ENCODE assay signal across 24 cellular contexts in the genomic region with DNA sequence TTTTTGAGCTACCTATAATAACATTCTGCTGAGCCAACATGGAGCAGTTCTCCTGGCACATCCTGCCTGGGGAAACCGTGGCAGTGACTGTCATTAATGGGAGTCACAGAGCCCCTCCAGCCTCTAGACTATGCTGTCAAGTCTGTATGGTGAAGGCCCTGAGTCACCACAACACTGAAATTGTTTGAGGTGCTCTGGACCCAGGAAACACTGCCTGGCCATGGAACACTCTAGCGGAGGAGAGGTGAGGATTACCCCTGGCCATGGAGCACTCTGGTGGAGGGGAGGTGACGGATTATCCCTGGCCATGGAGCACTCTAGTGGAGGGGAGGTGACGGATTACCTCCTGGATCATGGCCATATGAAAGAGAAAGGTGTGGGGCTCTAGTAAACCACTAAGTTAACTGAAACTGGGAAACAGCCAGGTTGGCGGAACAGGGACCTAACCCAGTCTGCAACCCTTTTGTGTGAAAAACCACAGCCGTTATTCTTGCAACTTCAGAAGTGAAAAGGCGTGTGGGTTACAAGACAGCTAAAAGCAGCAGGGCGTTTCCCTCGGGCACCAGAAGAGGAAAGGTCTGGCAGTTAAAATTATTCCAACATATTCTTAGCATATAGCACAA.
A peak's percentile ranks its signal among the peaks of the same experiment; 100 is the strongest.
DNase-seq lines count a peak whose midpoint lies in the region; ATAC-seq and TF ChIP-seq lines count a peak whose summit lies in the region.
"Had no signal": no experiment of that assay in that cellular context is flagged by ENCODE, and none has a peak within 500 bp of the region (broad histone marks: within the 10 kb centered on the region; RNA-seq: fewer than 3 reads in every experiment).

No MANE protein-coding gene starts in this region.

- peak overlapping the region; percentile 24 for H3K4me3 ChIP-seq in Jurkat, Clone E6-1 (ENCODE audit: low read length)
- H3K4me3 ChIP-seq: esophagus squamous epithelium, pancreas, SK-N-MC, smooth muscle cell had no signal

- H3K4me3 Mint-ChIP-seq in activated T-cell treated with anti-CD3 and anti-CD28 coated beads, Interleukin-2, amount 50 U/mL, for 72 hours, result peak overlapping the region in 1 of 2 donors; percentile 20
- H3K4me3 Mint-ChIP-seq in activated CD8-positive, alpha-beta T cell treated with anti-CD3 and anti-CD28 coated beads for 36 hours, result no peak overlapping the region
- H3K4me3 Mint-ChIP-seq in natural killer cell treated with Interleukin-12 subunit alpha and Interleukin-12 subunit beta and Interleukin-15 and Interleukin-18, amount 100 ng/mL, for 72 hours, result peak overlapping the region; percentile 45
- H3K4me3 Mint-ChIP-seq: activated naive CD8-positive, alpha-beta T cell; dendritic cell treated with granulocyte-macrophage colony-stimulating factor and Interleukin-4, amounts not matched to agents 40 ng/mL and 50 ng/mL, for 4 days; H9; neural crest cell; type B pancreatic cell had no signal

- CTCF ChIA-PET in activated CD8-positive, alpha-beta T cell treated with anti-CD3 and anti-CD28 coated beads for 36 hours (lab: Charles Lee), result no interaction called here

- POLR2A ChIA-PET in activated CD8-positive, alpha-beta T cell treated with anti-CD3 and anti-CD28 coated beads for 36 hours (lab: Charles Lee), result no interaction called here

- peak; percentile 30 to 44 for ATAC-seq in activated T-cell treated with anti-CD3 and anti-CD28 coated beads, Interleukin-2, amount 50 U/mL, for 72 hours (replicated peaks in 1 of 2)
- ATAC-seq in activated CD8-positive, alpha-beta T cell treated with anti-CD3 and anti-CD28 coated beads for 36 hours, result peak; percentile 45
- ATAC-seq in natural killer cell treated with Interleukin-12 subunit alpha and Interleukin-12 subunit beta and Interleukin-15 and Interleukin-18, amount 100 ng/mL, for 72 hours, result peak; percentile 71 to 75
- ATAC-seq: left cardiac atrium, pancreas had no signal

- H3K9me3 Mint-ChIP-seq in activated T-cell treated with anti-CD3 and anti-CD28 coated beads, Interleukin-2, amount 50 U/mL, for 72 hours, result peaks cover 2 to 5% of the 10 kb centered on the region in 2 donors
- peaks cover 10% of the 10 kb centered on the region for H3K9me3 Mint-ChIP-seq in activated CD8-positive, alpha-beta T cell treated with anti-CD3 and anti-CD28 coated beads for 36 hours
- H3K9me3 Mint-ChIP-seq in natural killer cell treated with Interleukin-12 subunit alpha and Interleukin-12 subunit beta and Interleukin-15 and Interleukin-18, amount 100 ng/mL, for 72 hours, result peaks cover 4% of the 10 kb centered on the region
- H3K9me3 Mint-ChIP-seq: type B pancreatic cell had no signal

- no peak overlapping the region for H3K27ac Mint-ChIP-seq in activated T-cell treated with anti-CD3 and anti-CD28 coated beads, Interleukin-2, amount 50 U/mL, for 72 hours
- no peak overlapping the region for H3K27ac Mint-ChIP-seq in activated CD8-positive, alpha-beta T cell treated with anti-CD3 and anti-CD28 coated beads for 36 hours
- peak overlapping the region in 1 of 2 donors; percentile 50 for H3K27ac Mint-ChIP-seq in natural killer cell treated with Interleukin-12 subunit alpha and Interleukin-12 subunit beta and Interleukin-15 and Interleukin-18, amount 100 ng/mL, for 72 hours
- H3K27ac Mint-ChIP-seq: activated naive CD8-positive, alpha-beta T cell; dendritic cell treated with granulocyte-macrophage colony-stimulating factor and Interleukin-4, amounts not matched to agents 40 ng/mL and 50 ng/mL, for 4 days; H9; type B pancreatic cell had no signal

- DNase-seq in activated T-cell treated with anti-CD3 and anti-CD28 coated beads, Interleukin-2, amount 50 U/mL, for 72 hours, result no peak
- DNase-seq in activated T-cell treated with anti-CD3 and anti-CD28 coated beads, Interleukin-2, amount 50 U/mL, for 1 hour, result no peak
- peak; percentile 87 for DNase-seq in Jurkat, Clone E6-1 (ENCODE audit: low read depth, low spot score)
- DNase-seq in activated CD8-positive, alpha-beta T cell treated with anti-CD3 and anti-CD28 coated beads for 36 hours, result no peak
- no peak for DNase-seq in natural killer cell treated with Interleukin-12 subunit alpha and Interleukin-12 subunit beta and Interleukin-15 and Interleukin-18, amount 100 ng/mL, for 72 hours (ENCODE audit: low spot score)
- DNase-seq in GM19238 (ENCODE audit: insufficient read length, low spot score), result no peak
- no peak for DNase-seq in CD1c-positive myeloid dendritic cell (ENCODE audit: extremely low spot score)
- DNase-seq: central memory CD4-positive, alpha-beta T cell; DMS79 treated with DMSO at 0.1 percent for 48 hours; esophagus squamous epithelium; foreskin melanocyte; H9; IMR-90; left cardiac atrium; NCI-H1417; NCI-H446 treated with DMSO at 0.1 percent for 48 hours; pancreas; substantia nigra had no signal

- H3K27me3 Mint-ChIP-seq in activated T-cell treated with anti-CD3 and anti-CD28 coated beads, Interleukin-2, amount 50 U/mL, for 72 hours (ENCODE audit: low read depth), result peaks cover 11% of the 10 kb centered on the region
- H3K27me3 Mint-ChIP-seq in activated CD8-positive, alpha-beta T cell treated with anti-CD3 and anti-CD28 coated beads for 36 hours, result no peaks in the 10 kb centered on the region
- H3K27me3 Mint-ChIP-seq in natural killer cell treated with Interleukin-12 subunit alpha and Interleukin-12 subunit beta and Interleukin-15 and Interleukin-18, amount 100 ng/mL, for 72 hours, result peaks cover 0 to 9% of the 10 kb centered on the region in 2 donors
- H3K27me3 Mint-ChIP-seq: activated naive CD8-positive, alpha-beta T cell; dendritic cell treated with granulocyte-macrophage colony-stimulating factor and Interleukin-4, amounts not matched to agents 40 ng/mL and 50 ng/mL, for 4 days; type B pancreatic cell had no signal

- peaks cover 24% of the 10 kb centered on the region for H3K4me1 Mint-ChIP-seq in activated T-cell treated with anti-CD3 and anti-CD28 coated beads, Interleukin-2, amount 50 U/mL, for 72 hours (ENCODE audit: low read depth)
- H3K4me1 Mint-ChIP-seq in activated CD8-positive, alpha-beta T cell treated with anti-CD3 and anti-CD28 coated beads for 36 hours (ENCODE audit: low read depth), result peaks cover 14% of the 10 kb centered on the region
- peaks cover 21 to 24% of the 10 kb centered on the region in 2 donors for H3K4me1 Mint-ChIP-seq in natural killer cell treated with Interleukin-12 subunit alpha and Interleukin-12 subunit beta and Interleukin-15 and Interleukin-18, amount 100 ng/mL, for 72 hours (ENCODE audit: low read depth in 2 of 2)

- H3K36me3 Mint-ChIP-seq in activated T-cell treated with anti-CD3 and anti-CD28 coated beads, Interleukin-2, amount 50 U/mL, for 72 hours (ENCODE audit: insufficient read depth in 2 of 2), result peaks cover 10 to 24% of the 10 kb centered on the region in 2 donors
- H3K36me3 Mint-ChIP-seq in activated CD8-positive, alpha-beta T cell treated with anti-CD3 and anti-CD28 coated beads for 36 hours (ENCODE audit: low read depth), result peaks cover 39% of the 10 kb centered on the region
- H3K36me3 Mint-ChIP-seq in natural killer cell treated with Interleukin-12 subunit alpha and Interleukin-12 subunit beta and Interleukin-15 and Interleukin-18, amount 100 ng/mL, for 72 hours, result peaks cover 12% of the 10 kb centered on the region

- intact Hi-C loops in activated CD8-positive, alpha-beta T cell treated with anti-CD3 and anti-CD28 coated beads for 36 hours (cut with micrococcal nuclease), result no loop called here

- TF ChIP-seq CTCF in activated CD8-positive, alpha-beta T cell treated with anti-CD3 and anti-CD28 coated beads for 36 hours (IDR thresholded peaks at IDR 0.05), result no peak
